Comparison of ENCODE assay signal across 8 cellular contexts in genomic region chr12:120686151-120686689, GRCh38. TPM values are rescaled to one million over a fixed set of nuclear protein-coding genes. Genes with fewer than 3 reads are reported as not detected.
A peak's percentile ranks its signal among the peaks of the same experiment; 100 is the strongest.
DNase-seq lines count a peak whose midpoint lies in the region; ATAC-seq and TF ChIP-seq lines count a peak whose summit lies in the region.

No MANE protein-coding gene starts in this region.

- H3K36me3 ChIP-seq in kidney epithelial cell (ENCODE audit: control insufficient read depth, insufficient read depth, low read length) = no peaks in the 10 kb centered on the region

- H3K27ac Mint-ChIP-seq in chondrocyte (ENCODE audit: unreplicated experiment) = peak overlapping the region; percentile 97

- DNase-seq in AG09319 (ENCODE audit: extremely low read depth, low read depth) (peak; percentile 88), NCI-H446 (lab: John Stamatoyannopoulos, UW) (peak; percentile 96 to 98), chondrocyte (ENCODE audit: low spot score) (peak; percentile 96), kidney epithelial cell (ENCODE audit: low read depth) (peak; percentile 91)
- DNase-seq in activated CD4-positive, CD25-positive, alpha-beta regulatory T cell treated with anti-CD3 and anti-CD28 coated beads, Interleukin-2, amount 50 U/mL, for 72 hours = peak; percentile 95
- DNase-seq in stimulated activated CD4-positive, alpha-beta T cell treated with anti-CD3 and anti-CD28 coated beads, Interleukin-15, amount 100 ng/mL, for 48 hours (ENCODE audit: low read depth in 2 of 2) = peak; percentile 96 to 98

- no peaks in the 10 kb centered on the region for H3K9me3 Mint-ChIP-seq in chondrocyte (ENCODE audit: low read depth)

- H3K4me3 Mint-ChIP-seq in chondrocyte (ENCODE audit: unreplicated experiment) = peak overlapping the region; percentile 89

- no peaks in the 10 kb centered on the region for H3K36me3 Mint-ChIP-seq in chondrocyte (ENCODE audit: low read depth)

- H3K27me3 ChIP-seq in kidney epithelial cell (ENCODE audit: control insufficient read depth, insufficient read depth, low read length) = no peaks in the 10 kb centered on the region

- peak overlapping the region; percentile 85 for H3K4me3 ChIP-seq in kidney epithelial cell (ENCODE audit: low read depth, low read length)

- H3K4me1 Mint-ChIP-seq in chondrocyte (ENCODE audit: low read depth) = peaks cover 32% of the 10 kb centered on the region

- no peaks in the 10 kb centered on the region for H3K27me3 Mint-ChIP-seq in chondrocyte (ENCODE audit: low read depth)

- TF ChIP-seq CTCF in AG09319 (IDR thresholded peaks at IDR 0.05; ENCODE audit: low read depth, low read length) (no peak), chondrocyte (IDR thresholded peaks at IDR 0.05) (no peak), kidney epithelial cell (IDR thresholded peaks at IDR 0.05; ENCODE audit: insufficient read depth, low read length, poor library complexity, severe bottlenecking) (no peak)

- peak; percentile 65 for ATAC-seq in GM19035 (IDR thresholded peaks at IDR 0.05; ENCODE audit: unreplicated experiment)
- ATAC-seq in HG03342 (IDR thresholded peaks at IDR 0.05; ENCODE audit: unreplicated experiment) = peak; percentile 67

RNA-seq across cellular contexts. Expression of gene MLEC, which starts 0.7 kb away (rescaled TPM):
- 143 to 204 TPM (median 144 TPM) in 3 replicates for total RNA-seq in chondrocyte
- total RNA-seq in kidney epithelial cell = 78.0 and 82.3 TPM in 2 replicates

RNA-seq across cellular contexts. Expression of gene UNC119B, which starts 24.0 kb away (rescaled TPM):
- 21.9 to 22.7 TPM (median 22.3 TPM) in 3 replicates for total RNA-seq in chondrocyte
- total RNA-seq in kidney epithelial cell = 22.8 and 29.4 TPM in 2 replicates

RNA-seq across cellular contexts. Expression of gene ACADS, which starts 39.4 kb away (rescaled TPM):
- total RNA-seq in chondrocyte (6.8 to 7.2 TPM (median 7.0 TPM) in 3 replicates), kidney epithelial cell (15.9 and 20.0 TPM in 2 replicates)

RNA-seq across cellular contexts. Expression of gene CABP1, which starts 45.8 kb away (rescaled TPM):
- total RNA-seq in chondrocyte (not detected in 3 replicates), kidney epithelial cell (not detected in 2 replicates)

Comparison
In these comparisons a context has a peak if more than half of its experiments do, and no peak if none do; other contexts are left out.
1. Peak in every context shown above with its lines: DNase-seq, ATAC-seq and H3K4me3 ChIP-seq.